In genomic region chr17:74960739-74961342, GRCh38 we compare ENCODE assay signal across 8 cellular contexts.
DNase-seq lines count a peak whose midpoint lies in the region; ATAC-seq lines count a peak whose summit lies in the region.

No MANE protein-coding gene starts in this region.

- peak; percentile 49 for DNase-seq in SIG-M5 treated with dmso at 0.1 percent for 504 hours (lab: John Stamatoyannopoulos, UW; ENCODE audit: unreplicated experiment)
- DNase-seq in SIG-M5 (lab: John Stamatoyannopoulos, UW) = no peak
- DNase-seq in NCI-H82 treated with DMSO at 0.1 percent for 48 hours (lab: John Stamatoyannopoulos, UW; ENCODE audit: unreplicated experiment) = peak; percentile 82
- DNase-seq in activated T-cell treated with anti-CD3 and anti-CD28 coated beads, Interleukin-2, amount 50 U/mL, for 1 hour = peak; percentile 52
- DNase-seq in iPS-NIHi7 (ENCODE audit: extremely low spot score) = peak; percentile 87
- DNase-seq in stimulated activated naive CD8-positive, alpha-beta T cell treated with anti-CD3 and anti-CD28 coated beads, Interleukin-15, Interleukin-2, amounts not matched to agents 100 U/mL and 50 U/mL, for 24 hours = peak; percentile 63
- no peak for DNase-seq in NCI-H774 (lab: John Stamatoyannopoulos, UW)

- ATAC-seq in stimulated activated naive CD8-positive, alpha-beta T cell treated with anti-CD3 and anti-CD28 coated beads, Interleukin-15, Interleukin-2, amounts not matched to agents 100 U/mL and 50 U/mL, for 24 hours = peak; percentile 56
- ATAC-seq in HG02840 (IDR thresholded peaks at IDR 0.05; ENCODE audit: low FRiP score, unreplicated experiment) = no peak

Comparison
In these comparisons a context has a peak if more than half of its experiments do, and no peak if none do; other contexts are left out.
1. DNase-seq: peak in SIG-M5 treated with dmso at 0.1 percent for 504 hours (single experiment), NCI-H82 treated with DMSO at 0.1 percent for 48 hours (single experiment), activated T-cell treated with anti-CD3 and anti-CD28 coated beads, Interleukin-2, amount 50 U/mL, for 1 hour (single experiment), iPS-NIHi7 (single experiment) and stimulated activated naive CD8-positive, alpha-beta T cell treated with anti-CD3 and anti-CD28 coated beads, Interleukin-15, Interleukin-2, amounts not matched to agents 100 U/mL and 50 U/mL, for 24 hours (single experiment); none in SIG-M5 (single experiment) and NCI-H774 (single experiment).